8 cellular contexts compared by ENCODE assay signal in the genomic region with DNA sequence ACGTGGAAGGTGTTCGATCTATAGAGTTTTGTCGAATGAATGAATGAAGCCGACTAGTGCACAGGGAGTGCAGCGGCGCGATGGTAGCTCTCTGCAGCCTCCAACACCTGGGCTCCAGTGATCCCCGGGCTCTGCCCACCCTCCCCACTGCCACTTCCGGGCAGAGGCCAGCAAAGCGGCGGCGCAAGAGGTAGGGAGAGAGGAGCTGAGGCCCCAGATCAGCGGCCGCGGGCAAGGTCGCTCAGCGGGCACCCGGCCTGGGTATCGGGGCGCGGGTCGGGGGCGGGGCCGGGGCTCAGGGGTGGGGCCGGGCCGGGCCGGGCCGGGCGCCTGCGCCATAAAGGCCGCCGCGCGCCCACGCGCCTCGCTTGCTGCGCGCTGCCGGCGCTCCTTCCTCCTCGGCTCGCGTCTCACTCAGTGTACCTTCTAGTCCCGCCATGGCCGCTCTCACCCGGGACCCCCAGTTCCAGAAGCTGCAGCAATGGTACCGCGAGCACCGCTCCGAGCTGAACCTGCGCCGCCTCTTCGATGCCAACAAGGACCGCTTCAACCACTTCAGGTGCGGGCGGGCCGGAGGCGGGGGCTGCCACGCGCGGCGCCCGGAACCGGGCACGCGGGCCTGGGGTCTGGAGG. TPM values are rescaled to one million over a fixed set of nuclear protein-coding genes. Genes with fewer than 3 reads are reported as not detected.
A peak's percentile ranks its signal among the peaks of the same experiment; 100 is the strongest.
DNase-seq lines count a peak whose midpoint lies in the region; ATAC-seq and TF ChIP-seq lines count a peak whose summit lies in the region.

TSS of gene GPI (plus strand) at position 367 of the 633 bp plus-strand sequence. CDS start at position 438, 71 bp downstream.

- dilution Hi-C loops in IMR-90 (cut with HindIII; ENCODE audit: low sequenced_read_pairs, unreplicated experiment): no loop called here

- peaks cover 32 to 70% (median 41%) of the 10 kb centered on the region in 7 donors for H3K4me1 Mint-ChIP-seq in naive thymus-derived CD4-positive, alpha-beta T cell
- peaks cover 71% of the 10 kb centered on the region for H3K4me1 Mint-ChIP-seq in stimulated activated effector memory CD8-positive, alpha-beta T cell treated with anti-CD3 and anti-CD28 coated beads, Interleukin-12 subunit alpha, Interleukin-12 subunit beta, amount 100 ng/mL, for 72 hours

- H2BK20ac ChIP-seq in IMR-90 (ENCODE audit: low read depth, low read length): no peak within 1 kb of the TSS

- DNase-seq in COR-L47 (lab: John Stamatoyannopoulos, UW): peak; percentile 65
- peak; percentile 24 for DNase-seq in IMR-90
- peak; percentile 70 for DNase-seq in RKO (ENCODE audit: low spot score)
- DNase-seq in activated T-helper 1 cell treated with anti-CD3 and anti-CD28 coated beads, Interleukin-2, amount 50 U/mL, for 16 hours (ENCODE audit: low read depth in 1 of 2, low spot score in 1 of 2): peak; percentile 37 to 65
- DNase-seq in fibroblast of gingiva (ENCODE audit: low read depth): peak; percentile 35
- peak; percentile 53 to 82 (median 65) for DNase-seq in naive thymus-derived CD4-positive, alpha-beta T cell
- peak; percentile 75 to 86 for DNase-seq in stimulated activated effector memory CD8-positive, alpha-beta T cell treated with anti-CD3 and anti-CD28 coated beads, Interleukin-12 subunit alpha, Interleukin-12 subunit beta, amount 100 ng/mL, for 72 hours (ENCODE audit: low spot score in 2 of 2)

- peak; percentile 62 for ATAC-seq in GM21447 (IDR thresholded peaks at IDR 0.05; ENCODE audit: unreplicated experiment)
- peak; percentile 89 for ATAC-seq in IMR-90 (ENCODE audit: low read depth)
- peak; percentile 94 for ATAC-seq in naive thymus-derived CD4-positive, alpha-beta T cell
- ATAC-seq in stimulated activated effector memory CD8-positive, alpha-beta T cell treated with anti-CD3 and anti-CD28 coated beads, Interleukin-12 subunit alpha, Interleukin-12 subunit beta, amount 100 ng/mL, for 72 hours: peak; percentile 89

- peak within 1 kb of the TSS; percentile 81 for H3K23ac ChIP-seq in IMR-90 (ENCODE audit: low read depth, low read length)

- H2AFZ ChIP-seq in IMR-90 (replicated peaks; ENCODE audit: low read length, poor library complexity): peak within 1 kb of the TSS; percentile 95

- peak within 1 kb of the TSS; percentile 56; the same call in 1 of the 2 replicates for H3K56ac ChIP-seq in IMR-90 (ENCODE audit: extremely low read depth, insufficient read depth, low read length)

- H3K4me3 Mint-ChIP-seq in naive thymus-derived CD4-positive, alpha-beta T cell: peak within 1 kb of the TSS; percentile 92 to 100 (median 96)
- H3K4me3 Mint-ChIP-seq in stimulated activated effector memory CD8-positive, alpha-beta T cell treated with anti-CD3 and anti-CD28 coated beads, Interleukin-12 subunit alpha, Interleukin-12 subunit beta, amount 100 ng/mL, for 72 hours: peak within 1 kb of the TSS; percentile 98

- peak within 1 kb of the TSS; percentile 43 for H3K18ac ChIP-seq in IMR-90 (ENCODE audit: low read depth, low read length)

- no TSS peak for BruUV-seq in IMR-90 (replicated peaks; lab: Mats Ljungman, UMichigan)

- peak within 1 kb of the TSS; percentile 13; the same call in 1 of the 2 replicates for H2BK120ac ChIP-seq in IMR-90 (ENCODE audit: low read depth, low read length)

- H3K9me3 ChIP-seq in IMR-90 (ENCODE audit: control insufficient read depth, insufficient read depth, low read length): no peaks in the 10 kb centered on the region
- H3K9me3 ChIP-seq in naive thymus-derived CD4-positive, alpha-beta T cell (ENCODE audit: control insufficient read depth in 2 of 3, low read length in 3 of 3): no peaks in the 10 kb centered on the region

- peak within 1 kb of the TSS; percentile 71 for H4K5ac ChIP-seq in IMR-90 (ENCODE audit: low read depth, low read length)

- H3K9me3 Mint-ChIP-seq in naive thymus-derived CD4-positive, alpha-beta T cell: peaks cover 0 to 2% (median 0%) of the 10 kb centered on the region in 11 donors
- H3K9me3 Mint-ChIP-seq in stimulated activated effector memory CD8-positive, alpha-beta T cell treated with anti-CD3 and anti-CD28 coated beads, Interleukin-12 subunit alpha, Interleukin-12 subunit beta, amount 100 ng/mL, for 72 hours: no peaks in the 10 kb centered on the region

- intact Hi-C loops in IMR-90 (cut with micrococcal nuclease): loop anchor here (5.0 kb wide), 1 partner anchor 37 kb away; the partner anchor contains the start of gene PDCD2L
- intact Hi-C loops in naive thymus-derived CD4-positive, alpha-beta T cell (cut with micrococcal nuclease): loop anchor here (1.0 to 2.0 kb wide), 3 partner anchors 14 to 39 kb away; partner anchors contain the start of gene PDCD2L (in 1 of the 2)

- peak within 1 kb of the TSS; percentile 74 for H4K91ac ChIP-seq in IMR-90 (ENCODE audit: insufficient read depth, low read depth, low read length)

- peaks cover 28% of the 10 kb centered on the region for H3K36me3 ChIP-seq in IMR-90 (ENCODE audit: control insufficient read depth, insufficient read depth, low read length)
- peaks cover 4 to 36% (median 5%) of the 10 kb centered on the region in 3 experiments for H3K36me3 ChIP-seq in naive thymus-derived CD4-positive, alpha-beta T cell (ENCODE audit: control insufficient read depth in 2 of 3, insufficient read depth in 3 of 3, low read length in 3 of 3)

- WGBS in IMR-90 (ENCODE audit: extremely low coverage in 2 of 2, insufficient read length in 1 of 2), 2 experiments: 0% methylated on average over 33 of the region's 67 CpGs; no CpG with 5 or more reads in 1 of the 2 experiments

- H3K14ac ChIP-seq in IMR-90 (replicated peaks; ENCODE audit: low read depth, low read length): peak within 1 kb of the TSS; percentile 85

- H3K4me1 ChIP-seq in IMR-90 (ENCODE audit: control insufficient read depth, insufficient read depth, low read length): peaks cover 17% of the 10 kb centered on the region
- H3K4me1 ChIP-seq in naive thymus-derived CD4-positive, alpha-beta T cell (ENCODE audit: control insufficient read depth in 2 of 2, insufficient read depth in 2 of 2, low read length in 2 of 2): peaks cover 11 to 24% of the 10 kb centered on the region in 2 donors

- peaks cover 20 to 45% of the 10 kb centered on the region in 2 experiments for H3K79me1 ChIP-seq in IMR-90 (ENCODE audit: low read depth in 1 of 2, low read length in 2 of 2)

- H3K27me3 ChIP-seq in IMR-90 (ENCODE audit: control insufficient read depth, insufficient read depth, low read length): no peaks in the 10 kb centered on the region
- no peaks in the 10 kb centered on the region for H3K27me3 ChIP-seq in naive thymus-derived CD4-positive, alpha-beta T cell (ENCODE audit: control insufficient read depth in 2 of 2, insufficient read depth in 2 of 2, low read length in 2 of 2)

- peak within 1 kb of the TSS; percentile 93 for H2AK9ac ChIP-seq in IMR-90 (replicated peaks; ENCODE audit: low read depth, low read length, poor library complexity)

- H4K8ac ChIP-seq in IMR-90 (ENCODE audit: low read depth in 2 of 2, low read length in 2 of 2): peak within 1 kb of the TSS; percentile 80 to 96

- peak within 1 kb of the TSS; percentile 75 to 97 (median 85) for H3K27ac Mint-ChIP-seq in naive thymus-derived CD4-positive, alpha-beta T cell
- peak within 1 kb of the TSS; percentile 98 for H3K27ac Mint-ChIP-seq in stimulated activated effector memory CD8-positive, alpha-beta T cell treated with anti-CD3 and anti-CD28 coated beads, Interleukin-12 subunit alpha, Interleukin-12 subunit beta, amount 100 ng/mL, for 72 hours

- peak within 1 kb of the TSS; percentile 90 for H2AK5ac ChIP-seq in IMR-90 (ENCODE audit: low read depth, low read length)

- H3K27me3 Mint-ChIP-seq in naive thymus-derived CD4-positive, alpha-beta T cell: no peaks in the 10 kb centered on the region

- peaks cover 30% of the 10 kb centered on the region for H4K20me1 ChIP-seq in IMR-90 (ENCODE audit: insufficient read depth, low read length)

- POLR2A ChIA-PET in IMR-90 (lab: Charles Lee; ENCODE audit: unreplicated experiment): no interaction called here
- POLR2A ChIA-PET in naive thymus-derived CD4-positive, alpha-beta T cell (lab: Charles Lee): interaction anchor here (0.6 to 2.4 kb wide), 10 partner anchors 9 to 193 kb away, joined by 3 to 12 read pairs (median 5); partner anchors contain the start of genes PDCD2L and UBA2

- TF ChIP-seq CTCF in IMR-90 (conservative IDR thresholded peaks at IDR 0.05; ENCODE audit: low read depth, low read length): no peak

- peak; percentile 61; the same call in 1 of the 2 replicates for TF ChIP-seq POLR2A in IMR-90 (IDR thresholded peaks at IDR 0.05; ENCODE audit: low read depth, low read length)

- peak within 1 kb of the TSS; percentile 99 for H3K4me3 ChIP-seq in IMR-90 (ENCODE audit: insufficient read depth, low read depth, low read length)
- H3K4me3 ChIP-seq in naive thymus-derived CD4-positive, alpha-beta T cell (ENCODE audit: low read length): peak within 1 kb of the TSS; percentile 90

- H3K9ac ChIP-seq in IMR-90 (ENCODE audit: low read depth, low read length): peak within 1 kb of the TSS; percentile 97

- CTCF ChIA-PET in IMR-90 (lab: Yijun Ruan, JAX): no interaction called here
- CTCF ChIA-PET in naive thymus-derived CD4-positive, alpha-beta T cell (lab: Charles Lee): no interaction called here

- peak within 1 kb of the TSS; percentile 70 for H3K4ac ChIP-seq in IMR-90 (ENCODE audit: low read depth, low read length)

- peak within 1 kb of the TSS; percentile 83 for H3K27ac ChIP-seq in IMR-90 (ENCODE audit: insufficient read depth, low read length)
- peak within 1 kb of the TSS; percentile 73 for H3K27ac ChIP-seq in naive thymus-derived CD4-positive, alpha-beta T cell (ENCODE audit: low read depth, low read length)

- H3K4me2 ChIP-seq in IMR-90 (ENCODE audit: low read depth, low read length): peak within 1 kb of the TSS; percentile 96

- TF ChIP-seq RAD21 in IMR-90 (IDR thresholded peaks at IDR 0.05; ENCODE audit: low read length): no peak

- in situ Hi-C loops in IMR-90 (cut with MboI; ENCODE audit: low sequenced_read_pairs): no loop called here

- peak within 1 kb of the TSS; percentile 52 for H2BK5ac ChIP-seq in IMR-90 (ENCODE audit: low read depth, low read length, poor library complexity, severe bottlenecking)

- peaks cover 0 to 35% (median 4%) of the 10 kb centered on the region in 5 donors for H3K36me3 Mint-ChIP-seq in naive thymus-derived CD4-positive, alpha-beta T cell
- H3K36me3 Mint-ChIP-seq in stimulated activated effector memory CD8-positive, alpha-beta T cell treated with anti-CD3 and anti-CD28 coated beads, Interleukin-12 subunit alpha, Interleukin-12 subunit beta, amount 100 ng/mL, for 72 hours: peaks cover 13% of the 10 kb centered on the region

- H3K9me1 ChIP-seq in IMR-90 (ENCODE audit: insufficient read depth, low read length): peaks cover 25% of the 10 kb centered on the region

- peak within 1 kb of the TSS; percentile 47; the same call in 2 of the 3 replicates for H2BK15ac ChIP-seq in IMR-90 (ENCODE audit: low read depth, low read length)

TF ChIP-seq in IMR-90, 13 proteins besides CTCF, POLR2A, EP300 and RAD21 (continues in another document):
- no peak for TF ChIP-seq BHLHE40 (IDR thresholded peaks at IDR 0.05; ENCODE audit: low read depth, low read length)

RNA-seq across cellular contexts. Expression of gene GPI, which starts in this region (rescaled TPM):
- total RNA-seq in IMR-90 (2012; rRNA removed): 142 and 147 TPM in 2 replicates
- 239 and 245 TPM in 2 replicates for polyA plus RNA-seq in IMR-90 (2012; rRNA removed)
- 215 and 276 TPM in 2 replicates for polyA plus RNA-seq in IMR-90 (2012; cell fraction: cytosol; rRNA removed)
- 155 and 257 TPM in 2 replicates for polyA plus RNA-seq in IMR-90 (2012; cell fraction: nucleus; rRNA removed; ENCODE audit: low replicate concordance)
- 100 to 1,000 TPM in 3 of 5 experiments, 10 to 100 TPM in 2; 96.5 to 750 (median 104) TPM for total RNA-seq in naive thymus-derived CD4-positive, alpha-beta T cell
- 100 to 1,000 TPM; 123 to 170 TPM for polyA plus RNA-seq in naive thymus-derived CD4-positive, alpha-beta T cell

Comparison
In these comparisons a context has a peak if more than half of its experiments do, and no peak if none do; other contexts are left out.
1. Peak in every context shown above with its lines: DNase-seq, ATAC-seq, H3K4me3 ChIP-seq and H3K27ac ChIP-seq.
2. DNase-seq: peak in every context shown above with its lines; median percentile 80 in stimulated activated effector memory CD8-positive, alpha-beta T cell treated with anti-CD3 and anti-CD28 coated beads, Interleukin-12 subunit alpha, Interleukin-12 subunit beta, amount 100 ng/mL, for 72 hours; 70 in RKO; 65 in COR-L47; 65 in naive thymus-derived CD4-positive, alpha-beta T cell; 51 in activated T-helper 1 cell treated with anti-CD3 and anti-CD28 coated beads, Interleukin-2, amount 50 U/mL, for 16 hours; 35 in fibroblast of gingiva; 24 in IMR-90.